Comparison of ENCODE assay signal across 1 cellular context in the genomic region with DNA sequence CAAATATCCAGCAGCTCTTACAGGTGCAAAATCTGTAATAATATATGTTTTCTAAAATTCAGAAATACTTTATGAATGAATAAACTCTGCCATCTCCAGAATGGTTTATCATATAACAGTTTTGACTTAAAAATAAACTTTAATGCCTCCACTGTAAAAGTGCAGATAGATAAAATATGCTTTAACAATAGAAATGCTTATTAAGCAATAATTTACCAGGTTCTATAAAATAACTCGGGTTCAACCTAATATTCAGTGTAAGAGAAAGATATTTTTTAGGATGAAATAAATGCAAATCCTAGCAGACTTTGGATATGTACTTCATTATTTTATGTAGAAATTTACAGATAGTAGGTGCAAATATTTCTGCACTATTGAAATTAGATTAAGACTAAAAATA.
TF ChIP-seq lines count a peak whose summit lies in the region.

No MANE protein-coding gene starts in this region.

TF ChIP-seq in K562, 482 proteins besides CTCF, POLR2A, EP300 and RAD21 (continued from another document):
- TF ChIP-seq ZBTB2 (IDR thresholded peaks at IDR 0.05) (no peak), SIN3A (IDR thresholded peaks at IDR 0.05; ENCODE audit: borderline replicate concordance in 2 of 2, control insufficient read depth in 1 of 2, low read depth in 2 of 2, low read length in 2 of 2) (no peak), ZNF436 (CRISPR knock-in tag; IDR thresholded peaks at IDR 0.05) (no peak), MCM3 (IDR thresholded peaks at IDR 0.05) (no peak), ZNF589 (CRISPR knock-in tag; IDR thresholded peaks at IDR 0.05; ENCODE audit: low read depth) (no peak), ZNF24 (IDR thresholded peaks at IDR 0.05) (no peak), MAFF (IDR thresholded peaks at IDR 0.05; ENCODE audit: low read length) (peak; percentile 44; the same call in 1 of the 2 replicates)
TF ChIP-seq in K562: peak in this region for 3.
